In genomic region chr4:106982711-106983211, GRCh38 we compare ENCODE assay signal across 25 cellular contexts. TPM values are rescaled to one million over a fixed set of nuclear protein-coding genes. Genes with fewer than 3 reads are reported as not detected.
"Had no signal": no experiment of that assay in that cellular context is flagged by ENCODE, and none has a peak within 500 bp of the region (broad histone marks: within the 10 kb centered on the region; RNA-seq: fewer than 3 reads in every experiment).

No MANE protein-coding gene starts in this region.

- H3K4me1 ChIP-seq: gastrocnemius medialis, lower lobe of right lung, pancreas, right lobe of liver, stomach, thyroid gland, vagina had no signal

- H3K9me3 ChIP-seq: gastrocnemius medialis, lower lobe of right lung, pancreas, right lobe of liver, thyroid gland, vagina had no signal

- H3K27ac Mint-ChIP-seq: endodermal cell; naive thymus-derived CD8-positive, alpha-beta T cell; nephron progenitor cell; stimulated activated effector memory CD8-positive, alpha-beta T cell treated with anti-CD3 and anti-CD28 coated beads, Interleukin-12 subunit alpha, Interleukin-12 subunit beta, amount 100 ng/mL, for 72 hours had no signal

- H3K27me3 ChIP-seq: gastrocnemius medialis, pancreas, right lobe of liver, stomach, thyroid gland, vagina had no signal

- ATAC-seq: esophagus mucosa; gastrocnemius medialis; left ventricle myocardium superior; lower lobe of right lung; naive thymus-derived CD8-positive, alpha-beta T cell; pancreas; right lobe of liver; stimulated activated effector memory CD8-positive, alpha-beta T cell treated with anti-CD3 and anti-CD28 coated beads, Interleukin-12 subunit alpha, Interleukin-12 subunit beta, amount 100 ng/mL, for 72 hours had no signal

- H3K4me3 ChIP-seq: gastrocnemius medialis, lower lobe of right lung, pancreas, right lobe of liver, stomach, thyroid gland, vagina had no signal

- H3K4me3 Mint-ChIP-seq: endodermal cell; naive thymus-derived CD8-positive, alpha-beta T cell; nephron progenitor cell; stimulated activated effector memory CD8-positive, alpha-beta T cell treated with anti-CD3 and anti-CD28 coated beads, Interleukin-12 subunit alpha, Interleukin-12 subunit beta, amount 100 ng/mL, for 72 hours had no signal

- H3K36me3 ChIP-seq: gastrocnemius medialis, lower lobe of right lung, pancreas, right lobe of liver, stomach, thyroid gland, vagina had no signal

- H3K27ac ChIP-seq: epithelial cell of prostate, gastrocnemius medialis, lower lobe of right lung, pancreas, right lobe of liver, stomach, thyroid gland, vagina had no signal

- DNase-seq: effector CD8-positive, alpha-beta T cell; endodermal cell; foreskin fibroblast; gastrocnemius medialis; head of caudate nucleus; left ventricle myocardium superior; lower lobe of right lung; naive thymus-derived CD8-positive, alpha-beta T cell; nephron progenitor cell; nucleus accumbens; pancreas; retina; right lobe of liver; small intestine; stimulated activated CD4-positive, alpha-beta T cell treated with anti-CD3 and anti-CD28 coated beads, Interleukin-12 subunit alpha, Interleukin-12 subunit beta, amount 100 ng/mL, for 4 hours; stimulated activated CD4-positive, alpha-beta T cell treated with anti-CD3 and anti-CD28 coated beads, Interleukin-1b, Interleukin-23, amount 100 ng/mL, for 48 hours; stimulated activated CD4-positive, alpha-beta T cell treated with anti-CD3 and anti-CD28 coated beads, Interleukin-4, amount 100 ng/mL, for 24 hours; stimulated activated naive CD4-positive, alpha-beta T cell treated with Interleukin-2 at 50 U/mL for 16 hours; stomach; thyroid gland; trophoblast cell had no signal

- H3K36me3 Mint-ChIP-seq: naive thymus-derived CD8-positive, alpha-beta T cell; stimulated activated effector memory CD8-positive, alpha-beta T cell treated with anti-CD3 and anti-CD28 coated beads, Interleukin-12 subunit alpha, Interleukin-12 subunit beta, amount 100 ng/mL, for 72 hours had no signal

- H3K4me1 Mint-ChIP-seq: naive thymus-derived CD8-positive, alpha-beta T cell; nephron progenitor cell; stimulated activated effector memory CD8-positive, alpha-beta T cell treated with anti-CD3 and anti-CD28 coated beads, Interleukin-12 subunit alpha, Interleukin-12 subunit beta, amount 100 ng/mL, for 72 hours had no signal

RNA-seq across cellular contexts. Expression of gene DKK2, which starts 53.4 kb away (rescaled TPM):
- total RNA-seq: endodermal cell; esophagus mucosa; naive thymus-derived CD8-positive, alpha-beta T cell had no signal
- polyA plus RNA-seq: naive thymus-derived CD8-positive, alpha-beta T cell had no signal
